23 cellular contexts compared by ENCODE assay signal in the genomic region with DNA sequence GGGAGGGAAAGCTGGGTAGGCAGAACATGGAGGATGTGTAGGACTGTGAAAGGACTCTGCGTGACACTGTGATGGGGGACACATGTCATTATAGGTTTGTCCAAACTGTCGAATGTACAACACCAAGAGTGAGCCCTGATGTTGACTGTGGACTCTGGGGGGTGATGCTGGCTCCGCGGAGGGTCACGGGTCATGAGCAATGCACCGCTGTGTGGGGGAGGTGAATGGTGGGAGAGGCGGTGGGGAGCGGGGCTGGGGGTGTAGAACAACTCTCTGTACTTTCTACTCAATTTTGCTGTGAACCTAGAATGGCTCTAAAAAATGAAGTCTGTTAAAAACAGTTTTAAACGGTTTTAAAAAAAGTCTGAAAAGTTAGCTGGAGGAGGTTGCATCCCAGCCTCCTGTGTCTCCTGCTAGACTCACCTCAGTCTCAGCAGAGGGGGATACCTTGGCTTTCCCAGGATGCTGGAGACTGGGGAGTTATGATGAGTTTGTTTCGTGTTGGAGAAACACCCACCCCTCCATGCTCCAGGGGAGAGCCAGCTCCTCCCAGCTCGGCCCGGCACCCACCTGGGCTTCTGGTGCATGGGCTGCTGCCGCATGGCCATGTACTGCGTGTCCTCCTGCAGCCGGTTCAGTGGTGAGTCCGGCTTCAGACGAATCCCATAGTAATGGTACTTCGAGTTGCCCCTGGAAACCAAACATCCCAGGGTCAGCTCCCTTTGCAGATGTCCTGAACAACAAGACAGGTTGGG.
"Had no signal": no experiment of that assay in that cellular context is flagged by ENCODE, and none has a peak within 500 bp of the region (broad histone marks: within the 10 kb centered on the region; RNA-seq: fewer than 3 reads in every experiment).

No MANE protein-coding gene starts in this region.

- H3K27me3 Mint-ChIP-seq: activated naive CD8-positive, alpha-beta T cell; activated T-cell treated with anti-CD3 and anti-CD28 coated beads, Interleukin-2, amount 50 U/mL, for 24 hours; activated T-helper 17 cell treated with anti-CD3 and anti-CD28 coated beads, Interleukin-2, amount 50 U/mL, for 72 hours; central memory CD8-positive, alpha-beta T cell; effector memory CD8-positive, alpha-beta T cell; natural killer cell treated with Interleukin-12 subunit alpha and Interleukin-12 subunit beta and Interleukin-15 and Interleukin-18, amount 100 ng/mL, for 72 hours; stimulated activated naive CD8-positive, alpha-beta T cell treated with anti-CD3 and anti-CD28 coated beads, Interleukin-15, Interleukin-2, amounts not matched to agents 100 ng/mL and 50 ng/mL, for 24 hours had no signal

- H3K4me1 Mint-ChIP-seq: activated T-helper 17 cell treated with anti-CD3 and anti-CD28 coated beads, Interleukin-2, amount 50 U/mL, for 72 hours; central memory CD8-positive, alpha-beta T cell; WTC11 had no signal

- H3K4me3 Mint-ChIP-seq: activated naive CD8-positive, alpha-beta T cell; activated T-cell treated with anti-CD3 and anti-CD28 coated beads, Interleukin-2, amount 50 U/mL, for 24 hours; activated T-helper 17 cell treated with anti-CD3 and anti-CD28 coated beads, Interleukin-2, amount 50 U/mL, for 72 hours; central memory CD8-positive, alpha-beta T cell; effector memory CD8-positive, alpha-beta T cell; natural killer cell treated with Interleukin-12 subunit alpha and Interleukin-12 subunit beta and Interleukin-15 and Interleukin-18, amount 100 ng/mL, for 72 hours; stimulated activated naive CD8-positive, alpha-beta T cell treated with anti-CD3 and anti-CD28 coated beads, Interleukin-15, Interleukin-2, amounts not matched to agents 100 ng/mL and 50 ng/mL, for 24 hours; T-helper 1 cell treated with Interleukin-12 subunit alpha and Interleukin-12 subunit beta and Interleukin-4 antibody, amounts not matched to agents 30 μg/mL and 1 μg/mL, for 36 hours; WTC11 had no signal

- ATAC-seq: activated T-helper 17 cell treated with anti-CD3 and anti-CD28 coated beads, Interleukin-2, amount 50 U/mL, for 72 hours; effector memory CD8-positive, alpha-beta T cell; natural killer cell treated with Interleukin-12 subunit alpha and Interleukin-12 subunit beta and Interleukin-15 and Interleukin-18, amount 100 ng/mL, for 72 hours; WTC11 had no signal

- H3K27ac Mint-ChIP-seq: activated naive CD8-positive, alpha-beta T cell; activated T-cell treated with anti-CD3 and anti-CD28 coated beads, Interleukin-2, amount 50 U/mL, for 24 hours; activated T-helper 17 cell treated with anti-CD3 and anti-CD28 coated beads, Interleukin-2, amount 50 U/mL, for 72 hours; effector memory CD8-positive, alpha-beta T cell; natural killer cell treated with Interleukin-12 subunit alpha and Interleukin-12 subunit beta and Interleukin-15 and Interleukin-18, amount 100 ng/mL, for 72 hours; stimulated activated naive CD8-positive, alpha-beta T cell treated with anti-CD3 and anti-CD28 coated beads, Interleukin-15, Interleukin-2, amounts not matched to agents 100 ng/mL and 50 ng/mL, for 24 hours; T-helper 1 cell treated with Interleukin-12 subunit alpha and Interleukin-12 subunit beta and Interleukin-4 antibody, amounts not matched to agents 30 μg/mL and 1 μg/mL, for 36 hours; WTC11 had no signal

- H3K27ac ChIP-seq: adrenal gland, breast epithelium, colonic mucosa, dorsolateral prefrontal cortex, esophagus muscularis mucosa, left lung, tibial nerve had no signal

- DNase-seq: activated naive CD4-positive, alpha-beta T cell; activated T-cell treated with anti-CD3 and anti-CD28 coated beads, Interleukin-2, amount 50 U/mL, for 24 hours; adrenal gland; colonic mucosa; dorsolateral prefrontal cortex; effector memory CD8-positive, alpha-beta T cell; glutamatergic neuron; midbrain; nucleus accumbens; stimulated activated CD4-positive, alpha-beta T cell treated with anti-CD3 and anti-CD28 coated beads, Interleukin-4, amount 100 ng/mL, for 24 hours; T1000 had no signal

- H3K36me3 ChIP-seq: adrenal gland, breast epithelium, colonic mucosa had no signal

- H3K4me1 ChIP-seq: adrenal gland, breast epithelium, colonic mucosa, esophagus muscularis mucosa, left lung had no signal

- H3K27me3 ChIP-seq: adrenal gland, breast epithelium, colonic mucosa, dorsolateral prefrontal cortex, esophagus muscularis mucosa, left lung, tibial nerve had no signal

- H3K36me3 Mint-ChIP-seq: activated naive CD8-positive, alpha-beta T cell; natural killer cell treated with Interleukin-12 subunit alpha and Interleukin-12 subunit beta and Interleukin-15 and Interleukin-18, amount 100 ng/mL, for 72 hours; WTC11 had no signal

- H3K9me3 ChIP-seq: adrenal gland, breast epithelium, colonic mucosa, esophagus muscularis mucosa, left lung, tibial nerve had no signal

- H3K4me3 ChIP-seq: adrenal gland, breast epithelium, colonic mucosa, dorsolateral prefrontal cortex, esophagus muscularis mucosa, left lung, smooth muscle cell, tibial nerve had no signal

- H3K9me3 Mint-ChIP-seq: activated T-cell treated with anti-CD3 and anti-CD28 coated beads, Interleukin-2, amount 50 U/mL, for 24 hours; activated T-helper 17 cell treated with anti-CD3 and anti-CD28 coated beads, Interleukin-2, amount 50 U/mL, for 72 hours; central memory CD8-positive, alpha-beta T cell; effector memory CD8-positive, alpha-beta T cell; natural killer cell treated with Interleukin-12 subunit alpha and Interleukin-12 subunit beta and Interleukin-15 and Interleukin-18, amount 100 ng/mL, for 72 hours; stimulated activated naive CD8-positive, alpha-beta T cell treated with anti-CD3 and anti-CD28 coated beads, Interleukin-15, Interleukin-2, amounts not matched to agents 100 ng/mL and 50 ng/mL, for 24 hours; T-helper 1 cell treated with Interleukin-12 subunit alpha and Interleukin-12 subunit beta and Interleukin-4 antibody, amounts not matched to agents 30 μg/mL and 1 μg/mL, for 36 hours; WTC11 had no signal
